9 cellular contexts compared by ENCODE assay signal in the genomic region with DNA sequence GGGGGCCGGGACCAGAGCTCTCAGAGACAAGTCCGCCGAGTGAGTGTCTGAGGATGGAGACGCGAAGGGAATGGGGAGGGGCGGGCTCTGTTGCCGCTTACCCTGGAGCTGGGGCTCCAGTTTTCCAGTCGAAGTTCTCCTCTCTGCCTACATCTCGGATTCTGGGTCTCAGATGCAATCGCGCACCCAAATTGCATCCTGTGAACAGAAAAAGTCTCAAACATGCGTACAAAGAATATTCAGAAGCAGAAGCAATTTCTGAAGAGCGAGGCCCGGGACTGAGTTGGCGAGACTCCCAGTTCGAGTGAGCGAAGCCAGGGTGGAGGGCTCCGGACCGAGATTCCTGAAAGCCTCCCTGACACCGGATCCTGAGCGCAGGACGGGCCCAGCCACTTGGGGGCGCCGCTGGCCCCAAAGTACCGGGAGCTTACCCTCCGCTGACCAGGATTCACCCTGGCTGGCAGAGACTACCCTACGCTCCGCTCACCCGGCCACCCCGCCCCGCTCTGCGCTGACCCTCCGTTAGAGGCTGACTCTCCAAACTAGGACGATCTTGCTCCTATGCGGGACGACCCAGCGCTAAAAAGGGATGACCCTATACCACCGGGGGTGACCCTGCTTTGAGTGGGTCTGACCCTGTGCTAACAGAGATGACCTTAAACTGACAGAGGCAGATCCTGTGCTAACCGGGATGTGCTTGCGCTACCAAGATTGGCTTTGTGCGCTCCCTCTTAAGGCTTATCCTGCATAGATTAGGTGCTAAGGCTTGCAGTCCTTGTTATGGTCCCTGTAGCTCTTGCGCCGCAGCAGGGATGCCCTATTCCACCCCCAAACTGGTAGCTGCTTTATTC. TPM values are rescaled to one million over a fixed set of nuclear protein-coding genes. Genes with fewer than 3 reads are reported as not detected.
A peak's percentile ranks its signal among the peaks of the same experiment; 100 is the strongest.
DNase-seq lines count a peak whose midpoint lies in the region; ATAC-seq, FAIRE-seq and TF ChIP-seq lines count a peak whose summit lies in the region.
"Had no signal": no experiment of that assay in that cellular context is flagged by ENCODE, and none has a peak within 500 bp of the region (broad histone marks: within the 10 kb centered on the region; RNA-seq: fewer than 3 reads in every experiment).

No MANE protein-coding gene starts in this region.

- no peaks in the 10 kb centered on the region for H3K9me3 Mint-ChIP-seq in chondrocyte (ENCODE audit: low read depth)
- H3K9me3 Mint-ChIP-seq: activated T-cell treated with anti-CD3 and anti-CD28 coated beads, Interleukin-2, amount 50 U/mL, for 72 hours had no signal

- 32% methylated on average over 43 of the region's 43 CpGs for WGBS in HUES64

- peaks cover 88% of the 10 kb centered on the region for H3K27me3 ChIP-seq in HUES64 (ENCODE audit: insufficient read depth, low read length)

- no peak overlapping the region for H3K9ac ChIP-seq in HUES64 (ENCODE audit: low read depth, low read length)

- no peak for TF ChIP-seq POLR2A in GM12891 (IDR thresholded peaks at IDR 0.05; ENCODE audit: low read depth, low read length)

- peaks cover 4% of the 10 kb centered on the region for H3K4me1 Mint-ChIP-seq in chondrocyte (ENCODE audit: low read depth)

- peak; percentile 55 for TF ChIP-seq CTCF in chondrocyte (IDR thresholded peaks at IDR 0.05)
- TF ChIP-seq CTCF in mucosa of descending colon (IDR thresholded peaks at IDR 0.05): peak; percentile 14

- H3K27ac ChIP-seq in HUES64 (ENCODE audit: low read depth, low read length): no peak overlapping the region

- peak; percentile 16 for DNase-seq in COLO829 (ENCODE audit: low spot score)
- no peak for DNase-seq in chondrocyte (ENCODE audit: low spot score)
- DNase-seq in mucosa of descending colon: peak in 2 of 3 donors; percentile 64 to 67
- DNase-seq in GM12891 (ENCODE audit: insufficient read length, low spot score): no peak
- no peak for DNase-seq in T-helper 2 cell
- DNase-seq in stimulated activated CD8-positive, alpha-beta memory T cell treated with anti-CD3 and anti-CD28 coated beads, Interleukin-4, amount 100 ng/mL, for 48 hours: no peak

- FAIRE-seq in GM12891 (lab: Jason Lieb, UNC): no peak

- intact Hi-C loops in mucosa of descending colon (cut with DNase I, micrococcal nuclease): no loop called here

- no peak overlapping the region for H3K4me3 Mint-ChIP-seq in chondrocyte (ENCODE audit: unreplicated experiment)
- H3K4me3 Mint-ChIP-seq: activated T-cell treated with anti-CD3 and anti-CD28 coated beads, Interleukin-2, amount 50 U/mL, for 72 hours had no signal

- ATAC-seq in mucosa of descending colon (peak; percentile 50), HG02852 (IDR thresholded peaks at IDR 0.05; ENCODE audit: unreplicated experiment) (no peak)

- H3K4me3 ChIP-seq in HUES64 (ENCODE audit: low read length): peak overlapping the region; percentile 21; the same call in 1 of the 2 replicates
- no peak overlapping the region for H3K4me3 ChIP-seq in mucosa of descending colon

- H3K27me3 Mint-ChIP-seq in chondrocyte (ENCODE audit: low read depth): peaks cover 57% of the 10 kb centered on the region

- H3K36me3 ChIP-seq in HUES64 (ENCODE audit: insufficient read depth, low read length): no peaks in the 10 kb centered on the region
- no peaks in the 10 kb centered on the region for H3K36me3 ChIP-seq in mucosa of descending colon (ENCODE audit: low read depth)

- H3K9me3 ChIP-seq in HUES64 (ENCODE audit: insufficient read depth, low read depth, low read length) (no peaks in the 10 kb centered on the region), mucosa of descending colon (no peaks in the 10 kb centered on the region)

- peaks cover 2% of the 10 kb centered on the region for H3K36me3 Mint-ChIP-seq in chondrocyte (ENCODE audit: low read depth)

- H3K27ac Mint-ChIP-seq in chondrocyte (ENCODE audit: unreplicated experiment): no peak overlapping the region
- H3K27ac Mint-ChIP-seq: activated T-cell treated with anti-CD3 and anti-CD28 coated beads, Interleukin-2, amount 50 U/mL, for 72 hours had no signal

- H3K4me1 ChIP-seq in HUES64 (ENCODE audit: insufficient read depth, low read length): peaks cover 23% of the 10 kb centered on the region
- peaks cover 11% of the 10 kb centered on the region for H3K4me1 ChIP-seq in mucosa of descending colon (ENCODE audit: low read depth)

TF ChIP-seq in GM12891, 5 proteins besides CTCF, POLR2A, EP300 and RAD21:
- no peak for TF ChIP-seq TAF1 (IDR thresholded peaks at IDR 0.05; ENCODE audit: low read depth, low read length)
- TF ChIP-seq POLR2AphosphoS5 (IDR thresholded peaks at IDR 0.05; ENCODE audit: low read depth, low read length): no peak
- no peak for TF ChIP-seq POU2F2 (IDR thresholded peaks at IDR 0.05; ENCODE audit: low read depth, low read length)
- no peak for TF ChIP-seq PAX5 (IDR thresholded peaks at IDR 0.05; ENCODE audit: insufficient read depth, low read length, severe bottlenecking)

RNA-seq across cellular contexts. Expression of gene FOXD2, which starts 12.1 kb away (rescaled TPM):
- not detected for polyA plus RNA-seq in HUES64 (2013, experiment 1 of 2)
- 0.13 TPM for polyA plus RNA-seq in HUES64 (2013, experiment 2 of 2)
- total RNA-seq in chondrocyte: 0.90 to 1.0 TPM (median 1.0 TPM) in 3 replicates
- total RNA-seq in mucosa of descending colon: 10 to 100 TPM in 2 of 3 donors, 1 to 10 TPM in 1; 7.7 to 24.8 (median 17.1) TPM
- polyA plus RNA-seq in GM12891 (2012; ENCODE audit: low read depth, missing spikeins): 0.05 TPM

RNA-seq across cellular contexts. Expression of gene FOXE3, which starts 33.8 kb away (rescaled TPM):
- polyA plus RNA-seq in HUES64 (2013, experiment 1 of 2): 0.25 TPM
- 0.38 TPM for polyA plus RNA-seq in HUES64 (2013, experiment 2 of 2)
- total RNA-seq in chondrocyte: not detected in 3 replicates
- under 1 TPM in 2 of 3 donors, not detected in 1; 0.23 to 0.39 TPM for total RNA-seq in mucosa of descending colon
- not detected for polyA plus RNA-seq in GM12891 (2012; ENCODE audit: low read depth, missing spikeins)
- total RNA-seq: activated T-cell treated with anti-CD3 and anti-CD28 coated beads, Interleukin-2, amount 50 U/mL, for 72 hours had no signal

Comparison
In these comparisons a context has a peak if more than half of its experiments do, and no peak if none do; other contexts are left out.
1. DNase-seq: peak in COLO829 (single experiment) and mucosa of descending colon (2 of 3); none in chondrocyte (single experiment), GM12891 (single experiment), T-helper 2 cell (0 of 5) and stimulated activated CD8-positive, alpha-beta memory T cell treated with anti-CD3 and anti-CD28 coated beads, Interleukin-4, amount 100 ng/mL, for 48 hours (single experiment).